ENCODE assay signal across 9 cellular contexts in genomic region chr5:35815089-35815936, GRCh38. TPM values are rescaled to one million over a fixed set of nuclear protein-coding genes. Genes with fewer than 3 reads are reported as not detected.
DNase-seq lines count a peak whose midpoint lies in the region; ATAC-seq, FAIRE-seq and TF ChIP-seq lines count a peak whose summit lies in the region.
"Had no signal": no experiment of that assay in that cellular context is flagged by ENCODE, and none has a peak within 500 bp of the region (broad histone marks: within the 10 kb centered on the region; RNA-seq: fewer than 3 reads in every experiment).

No MANE protein-coding gene starts in this region.

- BruUV-seq in endothelial cell of umbilical vein (replicated peaks; lab: Mats Ljungman, UMichigan) = no TSS peak

- H3K9me3 ChIP-seq in endothelial cell of umbilical vein (replicated peaks; ENCODE audit: control insufficient read depth, insufficient read depth, low read length) (no peaks in the 10 kb centered on the region), transverse colon (no peaks in the 10 kb centered on the region), ascending aorta (no peaks in the 10 kb centered on the region)

- FAIRE-seq in endothelial cell of umbilical vein (lab: Jason Lieb, UNC) = no peak

- 0 out of 2 replicates have a peak overlapping the region, but pooled peaks have one; percentile 25 for H2AFZ ChIP-seq in GM23338
- no peak overlapping the region for H2AFZ ChIP-seq in endothelial cell of umbilical vein (ENCODE audit: low read depth, low read length)

- no peaks in the 10 kb centered on the region for H3K36me3 ChIP-seq in GM23338 (ENCODE audit: insufficient read depth)
- H3K36me3 ChIP-seq in endothelial cell of umbilical vein (ENCODE audit: control insufficient read depth in 2 of 2, extremely low read depth in 1 of 2, insufficient read depth in 2 of 2, low read length in 2 of 2) = no peaks in the 10 kb centered on the region
- no peaks in the 10 kb centered on the region for H3K36me3 ChIP-seq in transverse colon
- no peaks in the 10 kb centered on the region for H3K36me3 ChIP-seq in ascending aorta

- H3K27ac Mint-ChIP-seq in GM23338 = no peak overlapping the region

- no peaks in the 10 kb centered on the region for H3K9me2 ChIP-seq in GM23338 (ENCODE audit: insufficient read depth)

- WGBS in transverse colon (ENCODE audit: low coverage in 1 of 2), 2 donors = 81 to 91% methylated on average over 5 to 10 of the region's 10 CpGs

- H3K27me3 ChIP-seq in GM23338 (ENCODE audit: insufficient read depth) = no peaks in the 10 kb centered on the region
- H3K27me3 ChIP-seq in endothelial cell of umbilical vein (ENCODE audit: control insufficient read depth in 2 of 2, insufficient read depth in 2 of 2, low read length in 2 of 2) = no peaks in the 10 kb centered on the region
- no peaks in the 10 kb centered on the region for H3K27me3 ChIP-seq in transverse colon
- no peaks in the 10 kb centered on the region for H3K27me3 ChIP-seq in ascending aorta

- no peak overlapping the region for H3K9ac ChIP-seq in endothelial cell of umbilical vein (replicated peaks; ENCODE audit: extremely low read depth, insufficient read depth, low read length)

- H3K9me1 ChIP-seq in endothelial cell of umbilical vein (replicated peaks; ENCODE audit: control insufficient read depth, extremely low read depth, insufficient read depth, low read length) = no peaks in the 10 kb centered on the region

- in situ Hi-C loops in transverse colon (cut with MboI; ENCODE audit: low pct_ligation_motif_present in 1 of 4, low pct_unique_long_range_greater_than_20kb in 1 of 4, low sequenced_read_pairs in 3 of 4) = no loop called here

- no peak overlapping the region for H3K4me3 Mint-ChIP-seq in GM23338
- H3K4me3 Mint-ChIP-seq: naive thymus-derived CD8-positive, alpha-beta T cell had no signal

- no peak overlapping the region for H3K4me3 ChIP-seq in GM23338
- H3K4me3 ChIP-seq in endothelial cell of umbilical vein (replicated peaks in 1 of 3; ENCODE audit: insufficient read depth in 1 of 3, low read depth in 1 of 3, low read length in 3 of 3) = no peak overlapping the region
- no peak overlapping the region for H3K4me3 ChIP-seq in transverse colon
- no peak overlapping the region for H3K4me3 ChIP-seq in ascending aorta

- H3K36me3 Mint-ChIP-seq in GM23338 (ENCODE audit: low read depth) = no peaks in the 10 kb centered on the region

- ATAC-seq in GM23338 = peak; percentile 96

- H3K27ac ChIP-seq in GM23338 (ENCODE audit: low read depth) = no peak overlapping the region
- H3K27ac ChIP-seq in endothelial cell of umbilical vein (ENCODE audit: insufficient read depth, low read depth, low read length) = no peak overlapping the region
- no peak overlapping the region for H3K27ac ChIP-seq in transverse colon
- no peak overlapping the region for H3K27ac ChIP-seq in ascending aorta

- peak; percentile 31 for DNase-seq in NCI-H146 (lab: John Stamatoyannopoulos, UW)
- DNase-seq in NCI-H146 treated with DMSO at 0.1 percent for 48 hours (lab: John Stamatoyannopoulos, UW; ENCODE audit: unreplicated experiment) = no peak
- peak; percentile 81 for DNase-seq in GM23338 (ENCODE audit: low spot score)
- peak; percentile 46 for DNase-seq in NOMO-1 treated with dmso at 0.1 percent for 144 hours (lab: John Stamatoyannopoulos, UW; ENCODE audit: unreplicated experiment)
- DNase-seq in endothelial cell of umbilical vein (ENCODE audit: low read depth, low spot score) = peak; percentile 59
- DNase-seq in transverse colon = no peak
- no peak for DNase-seq in NCI-H187 (lab: John Stamatoyannopoulos, UW)
- no peak for DNase-seq in ascending aorta (ENCODE audit: low spot score in 2 of 2)

- H4K20me1 ChIP-seq in GM23338 (replicated peaks; ENCODE audit: insufficient read depth) (no peaks in the 10 kb centered on the region), endothelial cell of umbilical vein (replicated peaks; ENCODE audit: control insufficient read depth, extremely low read depth, insufficient read depth, low read length) (no peaks in the 10 kb centered on the region)

- CTCF ChIA-PET in endothelial cell of umbilical vein (lab: Charles Lee) = no interaction called here

- POLR2A ChIA-PET in endothelial cell of umbilical vein (lab: Charles Lee) = no interaction called here

- no peak for TF ChIP-seq EP300 in transverse colon (IDR thresholded peaks at IDR 0.05; ENCODE audit: low read depth)

- H3K79me2 ChIP-seq in GM23338 (replicated peaks; ENCODE audit: insufficient read depth) (no peaks in the 10 kb centered on the region), endothelial cell of umbilical vein (ENCODE audit: control insufficient read depth, insufficient read depth, low read length) (no peaks in the 10 kb centered on the region)

- dilution Hi-C loops in endothelial cell of umbilical vein (cut with MboI; ENCODE audit: extremely low pct_ligation_motif_present, low sequenced_read_pairs) = no loop called here

- H3K27me3 Mint-ChIP-seq in GM23338 (ENCODE audit: insufficient read depth, low read depth, poor library complexity) = no peaks in the 10 kb centered on the region
- H3K27me3 Mint-ChIP-seq: naive thymus-derived CD8-positive, alpha-beta T cell had no signal

- H3K4me2 ChIP-seq in GM23338 (no peak overlapping the region), endothelial cell of umbilical vein (ENCODE audit: insufficient read depth, low read length) (no peak overlapping the region)

- H3K4me1 Mint-ChIP-seq in GM23338 = no peaks in the 10 kb centered on the region

- TF ChIP-seq CTCF in GM23338 (conservative IDR thresholded peaks at IDR 0.05; ENCODE audit: low read depth in 2 of 2) (peak; percentile 72 to 74), endothelial cell of umbilical vein (IDR thresholded peaks at IDR 0.05; ENCODE audit: extremely low read depth in 1 of 2, insufficient read depth in 1 of 2, low read depth in 1 of 2, low read length in 2 of 2) (peak; percentile 61 to 79), transverse colon (IDR thresholded peaks at IDR 0.05) (peak in 3 of 5 experiments; percentile 7 to 47 (median 28)), ascending aorta (IDR thresholded peaks at IDR 0.05) (no peak)

- TF ChIP-seq POLR2A in endothelial cell of umbilical vein (IDR thresholded peaks at IDR 0.05; ENCODE audit: low read depth, low read length) = no peak
- no peak for TF ChIP-seq POLR2A in transverse colon (IDR thresholded peaks at IDR 0.05)

- H3F3A ChIP-seq in GM23338 (replicated peaks; ENCODE audit: low read depth) = no peaks in the 10 kb centered on the region

- H3K4me1 ChIP-seq in GM23338 (ENCODE audit: insufficient read depth) (no peaks in the 10 kb centered on the region), endothelial cell of umbilical vein (ENCODE audit: control insufficient read depth, extremely low read depth, insufficient read depth, low read length) (no peaks in the 10 kb centered on the region), transverse colon (no peaks in the 10 kb centered on the region), ascending aorta (no peaks in the 10 kb centered on the region)

- intact Hi-C loops in endothelial cell of umbilical vein (cut with micrococcal nuclease) (loop anchor here (1.0 kb wide), 2 partner anchors 38 to 164 kb away; no protein-coding TSS in a partner anchor), transverse colon (cut with DNase I; ENCODE audit: low total_unique reads) (no loop called here), ascending aorta (cut with DNase I) (no loop called here)

- no peaks in the 10 kb centered on the region for H3K9me3 Mint-ChIP-seq in GM23338

TF ChIP-seq in GM23338, 12 proteins besides CTCF, POLR2A, EP300 and RAD21 (continues in another document):
- TF ChIP-seq EZH2 (IDR thresholded peaks at IDR 0.05; ENCODE audit: low read depth, unreplicated experiment) (no peak), POLR2AphosphoS5 (IDR thresholded peaks at IDR 0.05; ENCODE audit: low read depth) (no peak), ETS1 (IDR thresholded peaks at IDR 0.05) (no peak), NANOG (IDR thresholded peaks at IDR 0.05; ENCODE audit: borderline replicate concordance) (no peak), ZNF331 (CRISPR knock-in tag; IDR thresholded peaks at IDR 0.05; ENCODE audit: low read depth) (no peak)

TF ChIP-seq in endothelial cell of umbilical vein, 7 proteins besides CTCF, POLR2A, EP300 and RAD21:
- TF ChIP-seq MYC (IDR thresholded peaks at IDR 0.05; ENCODE audit: low read depth, low read length) (no peak), GATA2 (IDR thresholded peaks at IDR 0.05; ENCODE audit: insufficient read depth, insufficient read length, low read depth, low read length) (no peak), JUN (IDR thresholded peaks at IDR 0.05; ENCODE audit: borderline replicate concordance, insufficient read depth, insufficient read length, low read depth) (no peak)

RNA-seq across cellular contexts. Expression of gene IL7R, which starts 41.4 kb away (rescaled TPM):
- total RNA-seq in GM23338 (2014; rRNA removed; shearing (Covaris generic)) = not detected in 2 replicates
- polyA plus RNA-seq in GM23338 (2016; fragmentation: Nextera tagmentation; extraction: Ambion mirVana) (not detected in 2 replicates), endothelial cell of umbilical vein (1.0 and 1.2 TPM in 2 replicates)
- total RNA-seq in endothelial cell of umbilical vein (1.2 TPM in 2 replicates), transverse colon (10 to 100 TPM in 2 of 4 donors, 1 to 10 TPM in 2; 3.2 to 54.8 (median 17.9) TPM), ascending aorta (6.6 TPM)
- polyA plus RNA-seq in endothelial cell of umbilical vein (2011; cell fraction: cytosol; rRNA removed) = 1.4 and 1.9 TPM in 2 replicates
- 2.9 and 3.5 TPM in 2 replicates for polyA plus RNA-seq in endothelial cell of umbilical vein (2011; cell fraction: nucleus; rRNA removed)
- polyA plus RNA-seq in endothelial cell of umbilical vein (2012) = 6.5 and 7.6 TPM in 2 replicates
- 1.8 and 2.4 TPM in 2 replicates for polyA minus RNA-seq in endothelial cell of umbilical vein
- polyA minus RNA-seq in endothelial cell of umbilical vein (2011; cell fraction: cytosol; rRNA and poly(A)+ RNA removed) = 0.61 TPM
- polyA minus RNA-seq in endothelial cell of umbilical vein (2011; cell fraction: nucleus; rRNA and poly(A)+ RNA removed) = 1.9 and 2.4 TPM in 2 replicates

Comparison
In these comparisons a context has a peak if more than half of its experiments do, and no peak if none do; other contexts are left out.
1. DNase-seq: peak in NCI-H146 (single experiment), GM23338 (single experiment), NOMO-1 treated with dmso at 0.1 percent for 144 hours (single experiment) and endothelial cell of umbilical vein (single experiment); none in NCI-H146 treated with DMSO at 0.1 percent for 48 hours (single experiment), transverse colon (single experiment), NCI-H187 (0 of 2) and ascending aorta (0 of 2).
2. CTCF ChIP-seq: peak in GM23338 (2 of 2), endothelial cell of umbilical vein (2 of 2) and transverse colon (3 of 5); none in ascending aorta (0 of 3).